ENCODE assay signal across 8 cellular contexts in genomic region chrX:130172127-130172834, GRCh38. TPM values are rescaled to one million over a fixed set of nuclear protein-coding genes. Genes with fewer than 3 reads are reported as not detected.
DNase-seq lines count a peak whose midpoint lies in the region; ATAC-seq and TF ChIP-seq lines count a peak whose summit lies in the region.

No MANE protein-coding gene starts in this region.

- peak overlapping the region; percentile 88 for H3K4me3 Mint-ChIP-seq in activated naive CD8-positive, alpha-beta T cell treated with anti-CD3 and anti-CD28 coated beads, Interleukin-2, amount 50 U/mL, for 24 hours

- H3K27ac ChIP-seq in right lobe of liver (peak overlapping the region in 2 of 3 donors; percentile 40 to 61), thymus (ENCODE audit: low read depth) (peak overlapping the region; percentile 31)

- H3K27me3 Mint-ChIP-seq in activated naive CD8-positive, alpha-beta T cell treated with anti-CD3 and anti-CD28 coated beads, Interleukin-2, amount 50 U/mL, for 24 hours, result no peaks in the 10 kb centered on the region

- 31% methylated on average over 27 of the region's 34 CpGs for whole genome bisulfite sequencing in right lobe of liver (ENCODE audit: insufficient coverage, low coverage, low lambda C conversion rate, missing lambda C conversion rate)
- WGBS in thymus, result 8% methylated on average over 34 of the region's 34 CpGs

- peaks cover 51% of the 10 kb centered on the region for H3K4me1 Mint-ChIP-seq in activated naive CD8-positive, alpha-beta T cell treated with anti-CD3 and anti-CD28 coated beads, Interleukin-2, amount 50 U/mL, for 24 hours

- ATAC-seq in activated naive CD8-positive, alpha-beta T cell treated with anti-CD3 and anti-CD28 coated beads, Interleukin-2, amount 50 U/mL, for 24 hours, result no peak
- ATAC-seq in right lobe of liver, result no peak
- no peak for ATAC-seq in GM18909 (IDR thresholded peaks at IDR 0.05; ENCODE audit: poor library complexity, unreplicated experiment)

- no peaks in the 10 kb centered on the region for H3K9me3 Mint-ChIP-seq in activated naive CD8-positive, alpha-beta T cell treated with anti-CD3 and anti-CD28 coated beads, Interleukin-2, amount 50 U/mL, for 24 hours

- TF ChIP-seq POLR2A in right lobe of liver (IDR thresholded peaks at IDR 0.05), result no peak

- H3K36me3 ChIP-seq in right lobe of liver (no peaks in the 10 kb centered on the region), thymus (ENCODE audit: control insufficient read depth, insufficient read depth) (no peaks in the 10 kb centered on the region)

- TF ChIP-seq CTCF in right lobe of liver (IDR thresholded peaks at IDR 0.05), result no peak

- H3K9me3 ChIP-seq in right lobe of liver, result no peaks in the 10 kb centered on the region
- H3K9me3 ChIP-seq in thymus (ENCODE audit: control insufficient read depth), result no peaks in the 10 kb centered on the region

- H3K27ac Mint-ChIP-seq in activated naive CD8-positive, alpha-beta T cell treated with anti-CD3 and anti-CD28 coated beads, Interleukin-2, amount 50 U/mL, for 24 hours, result peak overlapping the region; percentile 92

- H3K36me3 Mint-ChIP-seq in activated naive CD8-positive, alpha-beta T cell treated with anti-CD3 and anti-CD28 coated beads, Interleukin-2, amount 50 U/mL, for 24 hours (ENCODE audit: low read depth), result no peaks in the 10 kb centered on the region

- H3K27me3 ChIP-seq in right lobe of liver, result no peaks in the 10 kb centered on the region
- no peaks in the 10 kb centered on the region for H3K27me3 ChIP-seq in thymus (ENCODE audit: control insufficient read depth, insufficient read depth)

- peak; percentile 61 for DNase-seq in activated effector memory CD4-positive, alpha-beta T cell treated with anti-CD3 and anti-CD28 coated beads, Interleukin-2, amount 50 U/mL, for 16 hours
- DNase-seq in activated effector memory CD4-positive, alpha-beta T cell treated with Interleukin-2 at 50 U/mL for 16 hours, result no peak
- no peak for DNase-seq in activated naive CD8-positive, alpha-beta T cell treated with anti-CD3 and anti-CD28 coated beads, Interleukin-2, amount 50 U/mL, for 24 hours
- peak in 1 of 3 donors; percentile 56 for DNase-seq in right lobe of liver
- no peak for DNase-seq in activated CD4-positive, CD25-positive, alpha-beta regulatory T cell (lab: John Stamatoyannopoulos, UW)
- no peak for DNase-seq in NCI-H2029 (lab: John Stamatoyannopoulos, UW)

- no peaks in the 10 kb centered on the region for H3K4me1 ChIP-seq in right lobe of liver
- no peaks in the 10 kb centered on the region for H3K4me1 ChIP-seq in thymus (ENCODE audit: control insufficient read depth, insufficient read depth, low read length)

- H3K4me3 ChIP-seq in right lobe of liver (peak overlapping the region; percentile 16 to 36 (median 32)), thymus (ENCODE audit: low read length) (peak overlapping the region; percentile 56)

- intact Hi-C loops in right lobe of liver (cut with DNase I), result no loop called here

RNA-seq across cellular contexts. Expression of gene RAB33A, which starts 0.5 kb away (rescaled TPM):
- under 1 TPM in 5 of 6 experiments, not detected in 1; 0.20 to 0.81 (median 0.55) TPM for total RNA-seq in right lobe of liver
- polyA plus RNA-seq in thymus, result 7.7 TPM

RNA-seq across cellular contexts. Expression of gene AIFM1, which starts 6.6 kb away (rescaled TPM):
- 10 to 100 TPM; 63.4 to 90.0 (median 76.7) TPM for total RNA-seq in right lobe of liver
- 29.3 TPM for polyA plus RNA-seq in thymus
